ENCODE assay signal across 20 cellular contexts in the genomic region with DNA sequence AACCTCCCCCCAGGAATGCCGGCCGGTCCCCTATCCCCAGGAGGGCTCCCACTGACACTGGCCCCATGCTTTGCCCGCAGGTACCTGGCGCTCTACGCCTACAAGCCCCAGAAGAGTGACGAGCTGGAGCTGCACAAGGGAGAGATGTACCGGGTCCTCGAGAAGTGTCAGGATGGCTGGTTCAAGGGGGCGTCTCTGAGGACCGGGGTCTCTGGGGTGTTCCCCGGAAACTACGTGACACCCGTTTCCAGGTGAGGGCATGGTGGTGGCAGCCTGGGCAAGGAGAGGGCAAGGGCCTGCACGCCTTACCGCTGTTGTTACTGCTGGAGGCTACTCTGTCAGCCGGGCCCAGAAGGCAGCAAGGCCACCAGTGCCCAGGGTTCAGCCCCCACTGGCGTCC.
"Had no signal": no experiment of that assay in that cellular context is flagged by ENCODE, and none has a peak within 500 bp of the region (broad histone marks: within the 10 kb centered on the region; RNA-seq: fewer than 3 reads in every experiment).

No MANE protein-coding gene starts in this region.

- H3K4me1 Mint-ChIP-seq: memory B cell, natural killer cell had no signal

- H3K27me3 ChIP-seq: dorsolateral prefrontal cortex, gastrocnemius medialis, heart right ventricle, neural progenitor cell, suprapubic skin, thyroid gland, upper lobe of left lung, vagina had no signal

- H3K4me1 ChIP-seq: neural progenitor cell, thyroid gland, vagina had no signal

- H3K4me3 ChIP-seq: dorsolateral prefrontal cortex, gastrocnemius medialis, heart right ventricle, neural progenitor cell, suprapubic skin, thyroid gland, upper lobe of left lung, vagina had no signal

- H3K36me3 Mint-ChIP-seq: memory B cell, mesothelial cell of epicardium, natural killer cell had no signal

- H3K27ac ChIP-seq: dorsolateral prefrontal cortex, gastrocnemius medialis, heart right ventricle, neural progenitor cell, suprapubic skin, thyroid gland, upper lobe of left lung, vagina had no signal

- H3K36me3 ChIP-seq: gastrocnemius medialis, neural progenitor cell, thyroid gland, vagina had no signal

- H3K27ac Mint-ChIP-seq: memory B cell, mesothelial cell of epicardium, natural killer cell, neural progenitor cell had no signal

- H3K4me3 Mint-ChIP-seq: memory B cell, mesothelial cell of epicardium, natural killer cell, neural progenitor cell had no signal

- DNase-seq: cortex of kidney; effector memory CD4-positive, alpha-beta T cell; heart right ventricle; hypothalamus; natural killer cell; occipital lobe; small intestine; stimulated activated CD4-positive, alpha-beta T cell treated with anti-CD3 and anti-CD28 coated beads, Interleukin-2, amount 100 ng/mL, for 48 hours; stimulated activated naive CD8-positive, alpha-beta T cell treated with anti-CD3 and anti-CD28 coated beads, Interleukin-15, Interleukin-2, amounts not matched to agents 100 U/mL and 50 U/mL, for 24 hours; thyroid gland; upper lobe of left lung had no signal

- ATAC-seq: esophagus mucosa; gastrocnemius medialis; heart right ventricle; left lobe of liver; stimulated activated naive CD8-positive, alpha-beta T cell treated with anti-CD3 and anti-CD28 coated beads, Interleukin-15, Interleukin-2, amounts not matched to agents 100 U/mL and 50 U/mL, for 24 hours had no signal

- H3K9me3 Mint-ChIP-seq: mesothelial cell of epicardium, natural killer cell, neural progenitor cell had no signal

- H3K9me3 ChIP-seq: gastrocnemius medialis, heart right ventricle, suprapubic skin, thyroid gland, upper lobe of left lung, vagina had no signal
